23 cellular contexts compared by ENCODE assay signal in genomic region chr18:34890486-34891085, GRCh38.
"Had no signal": no experiment of that assay in that cellular context is flagged by ENCODE, and none has a peak within 500 bp of the region (broad histone marks: within the 10 kb centered on the region; RNA-seq: fewer than 3 reads in every experiment).

No MANE protein-coding gene starts in this region.

- DNase-seq: activated CD4-positive, alpha-beta T cell treated with anti-CD3 and anti-CD28 coated beads for 48 hours; activated CD4-positive, alpha-beta T cell treated with anti-CD3 and anti-CD28 coated beads, Interleukin-2, amount 50 U/mL, for 4 hours; activated CD4-positive, CD25-positive, alpha-beta regulatory T cell treated with anti-CD3 and anti-CD28 coated beads, Interleukin-2, amount 50 U/mL, for 72 hours; activated CD8-positive, alpha-beta memory T cell treated with anti-CD3 and anti-CD28 coated beads, Interleukin-2, amount 50 U/mL, for 48 hours; activated CD8-positive, alpha-beta T cell treated with anti-CD3 and anti-CD28 coated beads, Interleukin-2, amount 10 ng/mL, durations not matched to agents 7 days and 5 days; activated naive CD4-positive, alpha-beta T cell treated with anti-CD3 and anti-CD28 coated beads, Interleukin-2, amount 50 U/mL, for 16 hours; activated naive CD8-positive, alpha-beta T cell treated with anti-CD3 and anti-CD28 coated beads, Interleukin-2, amount 10 ng/mL, durations not matched to agents 7 days and 5 days; activated T-cell treated with anti-CD3 and anti-CD28 coated beads, Interleukin-2, amount 50 U/mL, for 1 hour; adrenal gland; anterior cingulate cortex; cerebellar nuclear complex; NCI-H1092 treated with DMSO at 0.1 percent for 48 hours; NCI-H1436; NCI-H1694 treated with DMSO at 0.1 percent for 48 hours; NCI-H2029 treated with DMSO at 0.1 percent for 48 hours; NCI-H345; NCI-H510A; NCI-H526 treated with DMSO at 0.1 percent for 48 hours; Peyer's patch; Right ventricle myocardium superior; SJCRH30; SK-N-SH had no signal

- FAIRE-seq: colon had no signal
